ENCODE assay signal across 6 cellular contexts in the genomic region with DNA sequence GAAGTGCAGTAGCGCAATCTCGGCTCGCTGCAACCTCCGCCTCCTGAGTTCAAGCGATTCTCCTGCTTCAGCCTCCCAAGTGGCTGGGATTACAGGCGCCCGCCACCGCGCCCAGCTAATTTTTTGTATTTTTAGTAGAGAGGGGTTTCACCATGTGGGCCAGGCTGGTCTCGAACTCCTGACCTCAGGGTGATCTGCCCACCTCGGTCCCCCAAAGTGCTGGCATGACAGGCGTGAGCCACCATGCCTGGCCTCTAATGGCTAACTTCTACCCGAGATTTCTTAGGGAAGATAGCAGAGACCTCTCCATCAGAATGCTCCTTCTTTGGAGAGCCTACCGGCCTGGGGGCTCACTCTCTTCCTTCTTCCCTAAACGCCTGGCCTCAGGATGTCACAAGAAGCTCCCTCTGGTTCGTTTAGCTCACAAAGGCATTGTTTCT. TPM values are rescaled to one million over a fixed set of nuclear protein-coding genes. Genes with fewer than 3 reads are reported as not detected.
DNase-seq lines count a peak whose midpoint lies in the region; ATAC-seq, FAIRE-seq and TF ChIP-seq lines count a peak whose summit lies in the region.
"Not testable (repeated sequence)": the region's sequence is repeated elsewhere in the genome, so short reads cannot be mapped to it uniquely, and the experiment has no call there.

No MANE protein-coding gene starts in this region.

- peaks cover 13 to 17% (median 14%) of the 10 kb centered on the region in 3 donors for H3K4me1 Mint-ChIP-seq in IgD-negative memory B cell
- H3K4me1 Mint-ChIP-seq in activated CD8-positive, alpha-beta T cell treated with anti-CD3 and anti-CD28 coated beads, Interleukin-2, amount 10 ng/mL, durations not matched to agents 7 days and 5 days (ENCODE audit: low read depth), result peaks cover 26% of the 10 kb centered on the region

- not testable (repeated sequence) for DNase-seq in activated CD8-positive, alpha-beta T cell treated with anti-CD3 and anti-CD28 coated beads, Interleukin-2, amount 10 ng/mL, durations not matched to agents 7 days and 5 days; dorsolateral prefrontal cortex; HepG2 (ENCODE audit: low spot score); gastrocnemius medialis

- H3K79me2 ChIP-seq in ACC112 (ENCODE audit: control insufficient read depth, insufficient read depth, low read length, unreplicated experiment), result not testable (repeated sequence)
- H3K79me2 ChIP-seq in HepG2 (ENCODE audit: insufficient read depth, low read length), result peaks cover 35% of the 10 kb centered on the region

- ATAC-seq in activated CD8-positive, alpha-beta T cell treated with anti-CD3 and anti-CD28 coated beads, Interleukin-2, amount 10 ng/mL, durations not matched to agents 7 days and 5 days; HepG2; gastrocnemius medialis: not testable (repeated sequence)

- CTCF ChIA-PET in activated CD8-positive, alpha-beta T cell treated with anti-CD3 and anti-CD28 coated beads, Interleukin-2, amount 10 ng/mL, durations not matched to agents 7 days and 5 days (lab: Charles Lee), result interaction anchor here (0.7 to 2.7 kb wide), 9 partner anchors 26 to 212 kb away, joined by 3 to 8 read pairs (median 4); partner anchors contain the start of genes BAG6, EHMT2 and LY6G5C
- CTCF ChIA-PET in HepG2 (lab: Yijun Ruan, JAX; ENCODE audit: low intra/inter-chr PET ratio, low total read pairs), result interaction anchor here (0.8 to 1.2 kb wide), 2 partner anchors 33 to 34 kb away, joined by 3 read pairs; no protein-coding TSS in a partner anchor

- in situ Hi-C loops in HepG2 (cut with HindIII; ENCODE audit: extremely low pct_ligation_motif_present, low pct_unique_long_range_greater_than_20kb), result not testable (repeated sequence)
- in situ Hi-C loops in gastrocnemius medialis (cut with MboI; ENCODE audit: low sequenced_read_pairs in 4 of 4), result loop anchor here in 1 of 4 donors (25.0 kb wide), 1 partner anchor 1423 kb away; the partner anchor contains the start of genes B3GALT4, PFDN6, RGL2 and WDR46

- intact Hi-C loops in dorsolateral prefrontal cortex (cut with DNase I), result loop anchor here (10.0 kb wide), 3 partner anchors 129 to 179 kb away; partner anchors contain the start of genes ABHD16A (in 1 of the 2), CLIC1 (in 1 of the 2), LY6G5C (in 1 of the 2) and LY6G6F (in 1 of the 2)
- intact Hi-C loops in HepG2 (cut with micrococcal nuclease; ENCODE audit: unreplicated experiment), result loop anchor here (2.0 kb wide), 1 partner anchor 33 kb away; the partner anchor contains the start of gene EHMT2
- intact Hi-C loops in gastrocnemius medialis (cut with DNase I; ENCODE audit: low total_unique reads), result loop anchor here (5.0 to 10.0 kb wide), 2 partner anchors 89 to 317 kb away; partner anchors contain the start of genes ATP6V1G2, NFKBIL1 and VWA7

- not testable (repeated sequence) for TF ChIP-seq POLR2A in HepG2 (IDR thresholded peaks at IDR 0.05; ENCODE audit: insufficient read depth in 1 of 2, low read depth in 2 of 2, low read length in 2 of 2); gastrocnemius medialis (IDR thresholded peaks at IDR 0.05)

- H3K9me3 ChIP-seq in HepG2 (ENCODE audit: low read length); gastrocnemius medialis: not testable (repeated sequence)

- peak overlapping the region; percentile 86 for H3K4me3 ChIP-seq in ACC112 (ENCODE audit: low read depth, low read length)
- peak overlapping the region; percentile 29 to 99 (median 86) for H3K4me3 ChIP-seq in dorsolateral prefrontal cortex
- peak overlapping the region; percentile 62 to 99 (median 73) for H3K4me3 ChIP-seq in HepG2 (replicated peaks in 1 of 3; ENCODE audit: insufficient read depth in 1 of 3, low read depth in 2 of 3, low read length in 3 of 3)
- H3K4me3 ChIP-seq in gastrocnemius medialis, result peak overlapping the region; percentile 61 to 92 (median 73)

- peak in 1 of 56 donors; percentile 4 for TF ChIP-seq CTCF in dorsolateral prefrontal cortex (IDR thresholded peaks at IDR 0.05 in 54 of 56, conservative IDR thresholded peaks at IDR 0.05 in 2 of 56; ENCODE audit: low read depth in 1 of 56, partially characterized antibody in 56 of 56)
- TF ChIP-seq CTCF in HepG2 (CRISPR knock-in tag; IDR thresholded peaks at IDR 0.05); gastrocnemius medialis (IDR thresholded peaks at IDR 0.05 in 4 of 5, conservative IDR thresholded peaks at IDR 0.05 in 1 of 5): not testable (repeated sequence)

- H3K4me1 ChIP-seq in ACC112 (ENCODE audit: control insufficient read depth, insufficient read depth, low read length, unreplicated experiment), result not testable (repeated sequence)
- peaks cover 68% of the 10 kb centered on the region for H3K4me1 ChIP-seq in HepG2 (ENCODE audit: insufficient read depth, low read length)
- peaks cover 20 to 22% of the 10 kb centered on the region in 2 donors for H3K4me1 ChIP-seq in gastrocnemius medialis

- not testable (repeated sequence) for TF ChIP-seq EP300 in HepG2 (IDR thresholded peaks at IDR 0.05; ENCODE audit: low read depth in 2 of 2, low read length in 2 of 2); HepG2 (CRISPR knock-in tag; IDR thresholded peaks at IDR 0.05; ENCODE audit: borderline replicate concordance)

- not testable (repeated sequence) for H3K27me3 Mint-ChIP-seq in IgD-negative memory B cell; activated CD8-positive, alpha-beta T cell treated with anti-CD3 and anti-CD28 coated beads, Interleukin-2, amount 10 ng/mL, durations not matched to agents 7 days and 5 days (ENCODE audit: low read depth)

- H3K9me3 Mint-ChIP-seq in IgD-negative memory B cell; activated CD8-positive, alpha-beta T cell treated with anti-CD3 and anti-CD28 coated beads, Interleukin-2, amount 10 ng/mL, durations not matched to agents 7 days and 5 days (ENCODE audit: insufficient read depth): not testable (repeated sequence)

- H3K36me3 Mint-ChIP-seq in IgD-negative memory B cell, result not testable (repeated sequence)
- H3K36me3 Mint-ChIP-seq in activated CD8-positive, alpha-beta T cell treated with anti-CD3 and anti-CD28 coated beads, Interleukin-2, amount 10 ng/mL, durations not matched to agents 7 days and 5 days (ENCODE audit: low read depth), result peaks cover 11% of the 10 kb centered on the region

- H2AFZ ChIP-seq in ACC112 (ENCODE audit: low read length, unreplicated experiment) (peak overlapping the region; percentile 88), HepG2 (ENCODE audit: low read length) (peak overlapping the region; percentile 34)

- POLR2A ChIA-PET in activated CD8-positive, alpha-beta T cell treated with anti-CD3 and anti-CD28 coated beads, Interleukin-2, amount 10 ng/mL, durations not matched to agents 7 days and 5 days (lab: Charles Lee), result interaction anchor here (0.7 to 2.2 kb wide), 6 partner anchors 24 to 1002 kb away, joined by 3 to 9 read pairs (median 5); partner anchors contain the start of genes DXO, EHMT2 and MSH5
- POLR2A ChIA-PET in HepG2 (lab: Yijun Ruan, JAX), result interaction anchor here (0.7 to 5.4 kb wide), 30 partner anchors 13 to 212 kb away, joined by 3 to 264 read pairs (median 14); partner anchors contain the start of genes BAG6, CFB, CLIC1 and CSNK2B

- not testable (repeated sequence) for TF ChIP-seq RAD21 in HepG2 (CRISPR knock-in tag; IDR thresholded peaks at IDR 0.05)

- not testable (repeated sequence) for H3K27me3 ChIP-seq in ACC112 (ENCODE audit: insufficient read depth, low read length); dorsolateral prefrontal cortex; HepG2 (ENCODE audit: control insufficient read depth in 1 of 2, insufficient read depth in 2 of 2, low read length in 2 of 2); gastrocnemius medialis

- not testable (repeated sequence) for FAIRE-seq in HepG2 (lab: Jason Lieb, UNC)

- BruUV-seq in HepG2 (replicated peaks; lab: Mats Ljungman, UMichigan), result TSS peak; percentile 68

- not testable (repeated sequence) for H4K20me1 ChIP-seq in HepG2 (ENCODE audit: insufficient read depth, low read length)

- peak overlapping the region; percentile 85 to 97 (median 96) for H3K27ac Mint-ChIP-seq in IgD-negative memory B cell
- H3K27ac Mint-ChIP-seq in activated CD8-positive, alpha-beta T cell treated with anti-CD3 and anti-CD28 coated beads, Interleukin-2, amount 10 ng/mL, durations not matched to agents 7 days and 5 days, result peak overlapping the region; percentile 84

- peak overlapping the region; percentile 99 for H3K4me2 ChIP-seq in HepG2 (ENCODE audit: low read depth, low read length)

- 1% methylated on average over 16 of the region's 16 CpGs for WGBS in HepG2 (ENCODE audit: low lambda C conversion rate)

- H3K9ac ChIP-seq in HepG2 (ENCODE audit: insufficient read depth, low read depth, low read length), result peak overlapping the region; percentile 77

- not testable (repeated sequence) for H3K36me3 ChIP-seq in ACC112 (ENCODE audit: insufficient read depth, low read length)
- peaks cover 4 to 21% of the 10 kb centered on the region in 2 experiments; a peak in 4 of 5 replicates for H3K36me3 ChIP-seq in HepG2 (replicated peaks in 1 of 2; ENCODE audit: control insufficient read depth in 1 of 2, insufficient read depth in 2 of 2, low read length in 2 of 2)
- peaks cover 0 to 22% of the 10 kb centered on the region in 2 donors for H3K36me3 ChIP-seq in gastrocnemius medialis

- H3K4me3 Mint-ChIP-seq in IgD-negative memory B cell, result peak overlapping the region; percentile 85 to 98 (median 95)
- peak overlapping the region; percentile 89 for H3K4me3 Mint-ChIP-seq in activated CD8-positive, alpha-beta T cell treated with anti-CD3 and anti-CD28 coated beads, Interleukin-2, amount 10 ng/mL, durations not matched to agents 7 days and 5 days

- H3K27ac ChIP-seq in ACC112 (ENCODE audit: low read depth, low read length) (peak overlapping the region; percentile 72; the same call in 1 of the 2 replicates), dorsolateral prefrontal cortex (peak overlapping the region in 51 of 59 donors; percentile 8 to 95 (median 79)), HepG2 (ENCODE audit: extremely low read length, insufficient read depth, low read length) (peak overlapping the region; percentile 92), gastrocnemius medialis (peak overlapping the region; percentile 68 to 90 (median 83))

RNA-seq across cellular contexts. Expression of gene NEU1, which starts 1.5 kb away (rescaled TPM):
- 25.0 TPM for polyA plus RNA-seq in IgD-negative memory B cell
- 10 to 100 TPM; 16.5 to 17.8 TPM for total RNA-seq in activated CD8-positive, alpha-beta T cell treated with anti-CD3 and anti-CD28 coated beads, Interleukin-2, amount 10 ng/mL, durations not matched to agents 7 days and 5 days
- 10 to 100 TPM; 16.0 to 38.4 (median 27.6) TPM for total RNA-seq in dorsolateral prefrontal cortex
- total RNA-seq in HepG2 (2016; rRNA removed; fragmentation: Illumina TruSeq; extraction: Trizol), result 139 and 297 TPM in 2 replicates
- total RNA-seq in HepG2 (2016; cell fraction: cytosol; rRNA removed; fragmentation: Illumina TruSeq; extraction: Trizol; ENCODE audit: low read depth), result 49.1 and 49.3 TPM in 2 replicates
- 132 and 314 TPM in 2 replicates for total RNA-seq in HepG2 (2016; cell fraction: insoluble cytoplasmic fraction; rRNA removed; fragmentation: Illumina TruSeq; extraction: Trizol)
- total RNA-seq in HepG2 (2016; cell fraction: membrane; rRNA removed; fragmentation: Illumina TruSeq; extraction: Trizol), result 93.8 and 98.2 TPM in 2 replicates
- total RNA-seq in HepG2 (2016; cell fraction: nucleus; rRNA removed; fragmentation: Illumina TruSeq; extraction: Trizol), result 237 and 274 TPM in 2 replicates
- polyA plus RNA-seq in HepG2 (2011; rRNA removed), result 202 and 215 TPM in 2 replicates
- 195 and 257 TPM in 2 replicates for polyA plus RNA-seq in HepG2 (2011; cell fraction: cytosol; rRNA removed)
- polyA plus RNA-seq in HepG2 (2011; cell fraction: nucleus; rRNA removed), result 110 and 111 TPM in 2 replicates
- polyA plus RNA-seq in HepG2 (2012), result 88.7 and 96.9 TPM in 2 replicates
- polyA plus RNA-seq in HepG2 (2016; cell fraction: cytosol; fragmentation: Illumina TruSeq; extraction: Trizol; ENCODE audit: low read depth), result 46.5 and 46.6 TPM in 2 replicates
- 114 and 120 TPM in 2 replicates for polyA plus RNA-seq in HepG2 (2016; cell fraction: insoluble cytoplasmic fraction; fragmentation: Illumina TruSeq; extraction: Trizol; ENCODE audit: low read depth)
- polyA plus RNA-seq in HepG2 (2016; cell fraction: membrane; fragmentation: Illumina TruSeq; extraction: Trizol; ENCODE audit: low read depth), result 67.2 and 70.7 TPM in 2 replicates
- polyA plus RNA-seq in HepG2 (2016; cell fraction: nucleus; fragmentation: Illumina TruSeq; extraction: Trizol; ENCODE audit: insufficient read depth, low read depth), result 367 and 386 TPM in 2 replicates
- 35.2 and 243 TPM in 2 replicates for polyA minus RNA-seq in HepG2 (2011; rRNA and poly(A)+ RNA removed; ENCODE audit: low replicate concordance)
- 76.7 and 85.5 TPM in 2 replicates for polyA minus RNA-seq in HepG2 (2011; cell fraction: cytosol; rRNA and poly(A)+ RNA removed)
- polyA minus RNA-seq in HepG2 (2011; cell fraction: nucleus; rRNA and poly(A)+ RNA removed), result 40.9 and 43.8 TPM in 2 replicates
- 10 to 100 TPM; 20.8 to 42.7 (median 38.1) TPM for total RNA-seq in gastrocnemius medialis

RNA-seq across cellular contexts. Expression of gene SLC44A4, which starts 14.7 kb away (rescaled TPM):
- polyA plus RNA-seq in IgD-negative memory B cell, result not detected
- under 1 TPM in 1 of 2 experiments, not detected in 1; 0.39 TPM for total RNA-seq in activated CD8-positive, alpha-beta T cell treated with anti-CD3 and anti-CD28 coated beads, Interleukin-2, amount 10 ng/mL, durations not matched to agents 7 days and 5 days
- total RNA-seq in dorsolateral prefrontal cortex, result 1 to 10 TPM in 1 of 120 experiments, under 1 TPM in 4, not detected in 115; 0.18 to 1.7 (median 0.26) TPM
- 5.6 and 5.9 TPM in 2 replicates for total RNA-seq in HepG2 (2016; rRNA removed; fragmentation: Illumina TruSeq; extraction: Trizol)
- 3.4 and 6.6 TPM in 2 replicates for total RNA-seq in HepG2 (2016; cell fraction: cytosol; rRNA removed; fragmentation: Illumina TruSeq; extraction: Trizol; ENCODE audit: low read depth)
- 4.8 and 8.3 TPM in 2 replicates for total RNA-seq in HepG2 (2016; cell fraction: insoluble cytoplasmic fraction; rRNA removed; fragmentation: Illumina TruSeq; extraction: Trizol)
- 6.1 and 6.6 TPM in 2 replicates for total RNA-seq in HepG2 (2016; cell fraction: membrane; rRNA removed; fragmentation: Illumina TruSeq; extraction: Trizol)
- total RNA-seq in HepG2 (2016; cell fraction: nucleus; rRNA removed; fragmentation: Illumina TruSeq; extraction: Trizol), result 4.4 TPM in 2 replicates
- 3.5 and 3.6 TPM in 2 replicates for polyA plus RNA-seq in HepG2 (2011; rRNA removed)
- 3.2 and 3.7 TPM in 2 replicates for polyA plus RNA-seq in HepG2 (2011; cell fraction: cytosol; rRNA removed)
- polyA plus RNA-seq in HepG2 (2011; cell fraction: nucleus; rRNA removed), result 2.9 and 3.6 TPM in 2 replicates
- polyA plus RNA-seq in HepG2 (2012), result 1.8 and 3.2 TPM in 2 replicates
- polyA plus RNA-seq in HepG2 (2016; cell fraction: cytosol; fragmentation: Illumina TruSeq; extraction: Trizol; ENCODE audit: low read depth), result 3.9 and 4.5 TPM in 2 replicates
- polyA plus RNA-seq in HepG2 (2016; cell fraction: insoluble cytoplasmic fraction; fragmentation: Illumina TruSeq; extraction: Trizol; ENCODE audit: low read depth), result 5.7 and 6.7 TPM in 2 replicates
- polyA plus RNA-seq in HepG2 (2016; cell fraction: membrane; fragmentation: Illumina TruSeq; extraction: Trizol; ENCODE audit: low read depth), result 5.8 and 6.2 TPM in 2 replicates
- polyA plus RNA-seq in HepG2 (2016; cell fraction: nucleus; fragmentation: Illumina TruSeq; extraction: Trizol; ENCODE audit: insufficient read depth, low read depth), result 10.4 and 12.4 TPM in 2 replicates
- polyA minus RNA-seq in HepG2 (2011; rRNA and poly(A)+ RNA removed; ENCODE audit: low replicate concordance), result 4.9 TPM in 1 of 2 replicates, not detected in the other
- 0.97 and 0.99 TPM in 2 replicates for polyA minus RNA-seq in HepG2 (2011; cell fraction: cytosol; rRNA and poly(A)+ RNA removed)
- polyA minus RNA-seq in HepG2 (2011; cell fraction: nucleus; rRNA and poly(A)+ RNA removed), result 1.6 and 2.2 TPM in 2 replicates
- total RNA-seq in gastrocnemius medialis, result 1 to 10 TPM in 1 of 4 donors, not detected in 3; 1.6 TPM

RNA-seq across cellular contexts. Expression of gene EHMT2, which starts 33.4 kb away (rescaled TPM):
- 49.3 TPM for polyA plus RNA-seq in IgD-negative memory B cell
- total RNA-seq in activated CD8-positive, alpha-beta T cell treated with anti-CD3 and anti-CD28 coated beads, Interleukin-2, amount 10 ng/mL, durations not matched to agents 7 days and 5 days, result 10 to 100 TPM; 70.1 to 72.3 TPM
- 100 to 1,000 TPM in 8 of 120 experiments, 10 to 100 TPM in 112; 63.4 to 111 (median 85.5) TPM for total RNA-seq in dorsolateral prefrontal cortex
- total RNA-seq in HepG2 (2016; rRNA removed; fragmentation: Illumina TruSeq; extraction: Trizol), result 43.5 and 69.2 TPM in 2 replicates
- 14.1 and 15.2 TPM in 2 replicates for total RNA-seq in HepG2 (2016; cell fraction: cytosol; rRNA removed; fragmentation: Illumina TruSeq; extraction: Trizol; ENCODE audit: low read depth)
- 34.4 and 70.7 TPM in 2 replicates for total RNA-seq in HepG2 (2016; cell fraction: insoluble cytoplasmic fraction; rRNA removed; fragmentation: Illumina TruSeq; extraction: Trizol)
- 29.3 and 33.1 TPM in 2 replicates for total RNA-seq in HepG2 (2016; cell fraction: membrane; rRNA removed; fragmentation: Illumina TruSeq; extraction: Trizol)
- 46.1 and 48.0 TPM in 2 replicates for total RNA-seq in HepG2 (2016; cell fraction: nucleus; rRNA removed; fragmentation: Illumina TruSeq; extraction: Trizol)
- 51.2 and 55.2 TPM in 2 replicates for polyA plus RNA-seq in HepG2 (2011; rRNA removed)
- polyA plus RNA-seq in HepG2 (2011; cell fraction: cytosol; rRNA removed), result 29.3 and 36.1 TPM in 2 replicates
- 180 and 272 TPM in 2 replicates for polyA plus RNA-seq in HepG2 (2011; cell fraction: nucleus; rRNA removed)
- 37.6 and 43.1 TPM in 2 replicates for polyA plus RNA-seq in HepG2 (2012)
- polyA plus RNA-seq in HepG2 (2016; cell fraction: cytosol; fragmentation: Illumina TruSeq; extraction: Trizol; ENCODE audit: low read depth), result 8.3 and 9.2 TPM in 2 replicates
- 36.0 and 58.3 TPM in 2 replicates for polyA plus RNA-seq in HepG2 (2016; cell fraction: insoluble cytoplasmic fraction; fragmentation: Illumina TruSeq; extraction: Trizol; ENCODE audit: low read depth)
- 16.5 and 18.3 TPM in 2 replicates for polyA plus RNA-seq in HepG2 (2016; cell fraction: membrane; fragmentation: Illumina TruSeq; extraction: Trizol; ENCODE audit: low read depth)
- polyA plus RNA-seq in HepG2 (2016; cell fraction: nucleus; fragmentation: Illumina TruSeq; extraction: Trizol; ENCODE audit: insufficient read depth, low read depth), result 122 and 136 TPM in 2 replicates
- 74.1 and 111 TPM in 2 replicates for polyA minus RNA-seq in HepG2 (2011; rRNA and poly(A)+ RNA removed; ENCODE audit: low replicate concordance)
- 26.2 and 33.8 TPM in 2 replicates for polyA minus RNA-seq in HepG2 (2011; cell fraction: cytosol; rRNA and poly(A)+ RNA removed)
- polyA minus RNA-seq in HepG2 (2011; cell fraction: nucleus; rRNA and poly(A)+ RNA removed), result 24.3 and 26.9 TPM in 2 replicates
- total RNA-seq in gastrocnemius medialis, result 10 to 100 TPM in 3 of 4 donors, 1 to 10 TPM in 1; 8.4 to 17.5 (median 13.0) TPM

RNA-seq across cellular contexts. Expression of gene HSPA1B, which starts 36.6 kb away (rescaled TPM):
- polyA plus RNA-seq in IgD-negative memory B cell, result 5.7 TPM
- total RNA-seq in activated CD8-positive, alpha-beta T cell treated with anti-CD3 and anti-CD28 coated beads, Interleukin-2, amount 10 ng/mL, durations not matched to agents 7 days and 5 days, result 10 to 100 TPM; 84.6 to 87.1 TPM
- 1,000 to 10,000 TPM in 12 of 120 experiments, 100 to 1,000 TPM in 108; 119 to 3,588 (median 260) TPM for total RNA-seq in dorsolateral prefrontal cortex
- total RNA-seq in HepG2 (2016; rRNA removed; fragmentation: Illumina TruSeq; extraction: Trizol), result 186 and 189 TPM in 2 replicates
- 8.9 and 12.5 TPM in 2 replicates for total RNA-seq in HepG2 (2016; cell fraction: cytosol; rRNA removed; fragmentation: Illumina TruSeq; extraction: Trizol; ENCODE audit: low read depth)
- total RNA-seq in HepG2 (2016; cell fraction: insoluble cytoplasmic fraction; rRNA removed; fragmentation: Illumina TruSeq; extraction: Trizol), result 148 and 193 TPM in 2 replicates
- total RNA-seq in HepG2 (2016; cell fraction: membrane; rRNA removed; fragmentation: Illumina TruSeq; extraction: Trizol), result 24.6 and 28.1 TPM in 2 replicates
- total RNA-seq in HepG2 (2016; cell fraction: nucleus; rRNA removed; fragmentation: Illumina TruSeq; extraction: Trizol), result 88.3 and 95.9 TPM in 2 replicates
- 26.0 and 57.2 TPM in 2 replicates for polyA plus RNA-seq in HepG2 (2011; rRNA removed)
- polyA plus RNA-seq in HepG2 (2011; cell fraction: cytosol; rRNA removed), result 26.6 and 33.8 TPM in 2 replicates
- polyA plus RNA-seq in HepG2 (2011; cell fraction: nucleus; rRNA removed), result 55.8 and 89.9 TPM in 2 replicates
- 39.8 and 132 TPM in 2 replicates for polyA plus RNA-seq in HepG2 (2012)
- 5.4 and 5.8 TPM in 2 replicates for polyA plus RNA-seq in HepG2 (2016; cell fraction: cytosol; fragmentation: Illumina TruSeq; extraction: Trizol; ENCODE audit: low read depth)
- 148 and 182 TPM in 2 replicates for polyA plus RNA-seq in HepG2 (2016; cell fraction: insoluble cytoplasmic fraction; fragmentation: Illumina TruSeq; extraction: Trizol; ENCODE audit: low read depth)
- 11.1 and 13.6 TPM in 2 replicates for polyA plus RNA-seq in HepG2 (2016; cell fraction: membrane; fragmentation: Illumina TruSeq; extraction: Trizol; ENCODE audit: low read depth)
- 115 and 118 TPM in 2 replicates for polyA plus RNA-seq in HepG2 (2016; cell fraction: nucleus; fragmentation: Illumina TruSeq; extraction: Trizol; ENCODE audit: insufficient read depth, low read depth)
- 84.4 and 185 TPM in 2 replicates for polyA minus RNA-seq in HepG2 (2011; rRNA and poly(A)+ RNA removed; ENCODE audit: low replicate concordance)
- polyA minus RNA-seq in HepG2 (2011; cell fraction: cytosol; rRNA and poly(A)+ RNA removed), result 48.1 and 67.3 TPM in 2 replicates
- 22.7 and 36.4 TPM in 2 replicates for polyA minus RNA-seq in HepG2 (2011; cell fraction: nucleus; rRNA and poly(A)+ RNA removed)
- 100 to 1,000 TPM in 2 of 4 donors, 10 to 100 TPM in 2; 71.5 to 178 (median 112) TPM for total RNA-seq in gastrocnemius medialis

RNA-seq across cellular contexts. Expression of gene ZBTB12, which starts 37.7 kb away (rescaled TPM):
- polyA plus RNA-seq in IgD-negative memory B cell (not detected), HepG2 (2011; rRNA removed) (4.8 and 7.3 TPM in 2 replicates)
- total RNA-seq in activated CD8-positive, alpha-beta T cell treated with anti-CD3 and anti-CD28 coated beads, Interleukin-2, amount 10 ng/mL, durations not matched to agents 7 days and 5 days, result 1 to 10 TPM; 1.6 to 1.8 TPM
- total RNA-seq in dorsolateral prefrontal cortex (10 to 100 TPM in 15 of 120 experiments, 1 to 10 TPM in 105; 3.7 to 13.7 (median 7.6) TPM), HepG2 (2016; rRNA removed; fragmentation: Illumina TruSeq; extraction: Trizol) (6.0 and 6.8 TPM in 2 replicates), gastrocnemius medialis (under 1 TPM in 1 of 4 donors, not detected in 3; 0.26 TPM)
- 1.6 and 1.7 TPM in 2 replicates for total RNA-seq in HepG2 (2016; cell fraction: cytosol; rRNA removed; fragmentation: Illumina TruSeq; extraction: Trizol; ENCODE audit: low read depth)
- 6.0 and 7.4 TPM in 2 replicates for total RNA-seq in HepG2 (2016; cell fraction: insoluble cytoplasmic fraction; rRNA removed; fragmentation: Illumina TruSeq; extraction: Trizol)
- 5.7 and 5.8 TPM in 2 replicates for total RNA-seq in HepG2 (2016; cell fraction: membrane; rRNA removed; fragmentation: Illumina TruSeq; extraction: Trizol)
- total RNA-seq in HepG2 (2016; cell fraction: nucleus; rRNA removed; fragmentation: Illumina TruSeq; extraction: Trizol), result 3.1 and 3.9 TPM in 2 replicates
- polyA plus RNA-seq in HepG2 (2011; cell fraction: cytosol; rRNA removed), result 3.7 and 5.8 TPM in 2 replicates
- polyA plus RNA-seq in HepG2 (2011; cell fraction: nucleus; rRNA removed), result 6.9 and 7.3 TPM in 2 replicates
- 8.0 and 9.2 TPM in 2 replicates for polyA plus RNA-seq in HepG2 (2012)
- polyA plus RNA-seq in HepG2 (2016; cell fraction: cytosol; fragmentation: Illumina TruSeq; extraction: Trizol; ENCODE audit: low read depth), result 2.7 and 3.0 TPM in 2 replicates
- 14.0 and 15.9 TPM in 2 replicates for polyA plus RNA-seq in HepG2 (2016; cell fraction: insoluble cytoplasmic fraction; fragmentation: Illumina TruSeq; extraction: Trizol; ENCODE audit: low read depth)
- 6.6 and 9.0 TPM in 2 replicates for polyA plus RNA-seq in HepG2 (2016; cell fraction: membrane; fragmentation: Illumina TruSeq; extraction: Trizol; ENCODE audit: low read depth)
- polyA plus RNA-seq in HepG2 (2016; cell fraction: nucleus; fragmentation: Illumina TruSeq; extraction: Trizol; ENCODE audit: insufficient read depth, low read depth), result 10.6 and 12.2 TPM in 2 replicates
- 12.3 and 22.9 TPM in 2 replicates for polyA minus RNA-seq in HepG2 (2011; rRNA and poly(A)+ RNA removed; ENCODE audit: low replicate concordance)
- 6.7 and 6.9 TPM in 2 replicates for polyA minus RNA-seq in HepG2 (2011; cell fraction: cytosol; rRNA and poly(A)+ RNA removed)
- 3.7 and 4.5 TPM in 2 replicates for polyA minus RNA-seq in HepG2 (2011; cell fraction: nucleus; rRNA and poly(A)+ RNA removed)
